In the genomic region with DNA sequence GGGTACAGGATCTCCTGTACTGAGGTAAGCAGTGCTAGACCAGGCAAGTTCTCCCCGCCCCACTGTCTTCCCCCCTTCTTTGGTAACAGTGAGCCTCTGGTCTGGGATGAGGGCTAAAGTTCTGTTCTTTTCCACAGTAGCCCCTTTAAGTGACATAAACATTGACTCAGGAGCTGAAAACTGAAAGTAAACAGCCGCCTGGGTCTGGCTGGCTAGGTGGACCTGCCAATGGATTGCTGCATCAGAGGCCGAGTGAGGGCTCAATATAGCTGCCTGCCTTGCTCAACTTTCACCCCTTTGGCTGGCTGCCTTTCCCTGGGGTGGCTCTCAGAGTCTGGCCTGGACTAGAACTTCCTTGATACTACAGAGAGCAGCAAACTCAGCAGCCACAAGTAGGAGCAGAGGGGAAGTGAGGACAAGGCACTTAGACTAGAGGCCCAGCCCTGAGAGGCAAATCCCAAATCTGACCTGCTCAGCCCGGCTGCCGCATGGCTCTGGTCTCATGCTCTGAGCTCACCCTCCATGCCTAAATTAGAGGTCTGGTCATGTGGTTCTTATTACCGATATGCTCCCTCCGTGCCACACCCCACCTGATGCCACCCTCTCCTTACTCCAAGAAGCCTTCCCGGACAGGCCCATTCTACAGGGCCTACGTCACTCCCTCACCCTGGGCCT, we compare ENCODE assay signal across 8 cellular contexts. TPM values are rescaled to one million over a fixed set of nuclear protein-coding genes. Genes with fewer than 3 reads are reported as not detected.
A peak's percentile ranks its signal among the peaks of the same experiment; 100 is the strongest.
DNase-seq lines count a peak whose midpoint lies in the region; ATAC-seq and TF ChIP-seq lines count a peak whose summit lies in the region.

No MANE protein-coding gene starts in this region.

- no peak overlapping the region for H2AFZ ChIP-seq in mammary epithelial cell (ENCODE audit: low read depth, low read length)

- H3K4me1 Mint-ChIP-seq in MCF 10A (ENCODE audit: insufficient read depth, unreplicated experiment) = no peaks in the 10 kb centered on the region

- no peak overlapping the region for H3K27ac ChIP-seq in mammary epithelial cell (ENCODE audit: insufficient read depth, low read depth, low read length)

- no peaks in the 10 kb centered on the region for H3K27me3 Mint-ChIP-seq in MCF 10A (ENCODE audit: insufficient read depth, unreplicated experiment)

- H3K27me3 ChIP-seq in mammary epithelial cell (ENCODE audit: insufficient read depth, low read length) = no peaks in the 10 kb centered on the region

- CTCF ChIA-PET in MCF 10A (lab: Yijun Ruan, JAX) = interaction anchor here (0.6 to 1.9 kb wide), 5 partner anchors 20 to 214 kb away, joined by 3 to 8 read pairs (median 3); no protein-coding TSS in a partner anchor
- CTCF ChIA-PET in mammary epithelial cell (lab: Charles Lee; ENCODE audit: low non-redundant PET) = no interaction called here

- H3K4me3 ChIP-seq in mammary epithelial cell (replicated peaks in 1 of 3; ENCODE audit: insufficient read depth in 1 of 3, low read depth in 2 of 3, low read length in 3 of 3) = no peak overlapping the region

- H3K79me2 ChIP-seq in mammary epithelial cell (ENCODE audit: insufficient read depth, low read length) = no peaks in the 10 kb centered on the region

- H3K4me2 ChIP-seq in mammary epithelial cell (ENCODE audit: insufficient read depth, low read depth, low read length) = no peak overlapping the region

- H3K9me3 Mint-ChIP-seq in MCF 10A (ENCODE audit: unreplicated experiment) = no peaks in the 10 kb centered on the region

- TF ChIP-seq CTCF in MCF 10A (IDR thresholded peaks at IDR 0.05; ENCODE audit: unreplicated experiment) = no peak
- TF ChIP-seq CTCF in mammary epithelial cell (conservative IDR thresholded peaks at IDR 0.05 in 1 of 2, IDR thresholded peaks at IDR 0.05 in 1 of 2; ENCODE audit: extremely low read depth in 1 of 2, insufficient read depth in 1 of 2, low read depth in 1 of 2, low read length in 2 of 2) = no peak

- DNase-seq in MCF 10A (ENCODE audit: unreplicated experiment) = peak; percentile 73
- DNase-seq in mammary epithelial cell = no peak
- DNase-seq in dermis microvascular lymphatic vessel endothelial cell (ENCODE audit: low read depth in 2 of 2) = peak; percentile 42 to 63
- peak; percentile 95 for DNase-seq in mucosa of gallbladder (ENCODE audit: low spot score)
- no peak for DNase-seq in NK-92 treated with Interleukin-12 subunit alpha and Interleukin-12 subunit beta, amount 100 ng/mL, for 24 hours (lab: John Stamatoyannopoulos, UW)
- no peak for DNase-seq in cortex of kidney (lab: John Stamatoyannopoulos, UW)
- DNase-seq in NCI-H2081 treated with DMSO at 0.1 percent for 48 hours (lab: John Stamatoyannopoulos, UW) = no peak

- no peak for ATAC-seq in GM18498 (IDR thresholded peaks at IDR 0.05; ENCODE audit: unreplicated experiment)

- in situ Hi-C loops in mammary epithelial cell (cut with MboI; ENCODE audit: low sequenced_read_pairs in 2 of 2) = no loop called here

- H4K20me1 ChIP-seq in mammary epithelial cell (ENCODE audit: insufficient read depth, low read length) = no peaks in the 10 kb centered on the region

- dilution Hi-C loops in mammary epithelial cell (cut with HindIII; ENCODE audit: low sequenced_read_pairs) = no loop called here

- POLR2A ChIA-PET in MCF 10A (lab: Yijun Ruan, JAX) = interaction anchor here (0.6 to 0.8 kb wide), 2 partner anchors 83 to 367 kb away, joined by 3 read pairs; no protein-coding TSS in a partner anchor

- no peak overlapping the region for H3K4me3 Mint-ChIP-seq in MCF 10A (ENCODE audit: unreplicated experiment)

- BruUV-seq in MCF 10A (replicated peaks; lab: Mats Ljungman, UMichigan) (no TSS peak), mammary epithelial cell (replicated peaks; lab: Mats Ljungman, UMichigan) (no TSS peak)

- peaks cover 6% of the 10 kb centered on the region for H3K36me3 Mint-ChIP-seq in MCF 10A (ENCODE audit: insufficient read depth, unreplicated experiment)

- no peaks in the 10 kb centered on the region for H3K9me3 ChIP-seq in mammary epithelial cell (replicated peaks; ENCODE audit: insufficient read depth, low read length)

- WGBS in mammary epithelial cell (ENCODE audit: low coverage, missing lambda C conversion rate) = 82% methylated on average over 9 of the region's 9 CpGs

- peak overlapping the region; percentile 15 for H3K27ac Mint-ChIP-seq in MCF 10A (ENCODE audit: low read depth, unreplicated experiment)

- no peak overlapping the region for H3K9ac ChIP-seq in mammary epithelial cell (ENCODE audit: insufficient read depth, low read length)

- no peaks in the 10 kb centered on the region for H3K36me3 ChIP-seq in mammary epithelial cell (ENCODE audit: insufficient read depth, low read length)

- intact Hi-C loops in MCF 10A (cut with micrococcal nuclease) (no loop called here), mammary epithelial cell (cut with micrococcal nuclease) (no loop called here)

- H3K4me1 ChIP-seq in mammary epithelial cell (ENCODE audit: insufficient read depth, low read length) = peaks cover 16% of the 10 kb centered on the region

RNA-seq across cellular contexts. Expression of gene UCP3, which starts 9.6 kb away (rescaled TPM):
- total RNA-seq in MCF 10A (2022) = 1.5 and 2.5 TPM in 2 replicates
- 1 to 10 TPM in 1 of 2 donors, under 1 TPM in 1; 0.99 to 1.2 TPM for total RNA-seq in mammary epithelial cell
- 0.28 TPM for polyA plus RNA-seq in mammary epithelial cell
- not detected for polyA minus RNA-seq in mammary epithelial cell
- total RNA-seq in dermis microvascular lymphatic vessel endothelial cell = under 0.01 and 0.38 TPM in 2 replicates
- 2.0 TPM for total RNA-seq in mucosa of gallbladder

RNA-seq across cellular contexts. Expression of gene UCP2, which starts 35.8 kb away (rescaled TPM):
- not detected in 2 replicates for total RNA-seq in MCF 10A (2022)
- under 1 TPM; 0.73 to 0.83 TPM for total RNA-seq in mammary epithelial cell
- polyA plus RNA-seq in mammary epithelial cell = 4.7 TPM
- 11.0 TPM for polyA minus RNA-seq in mammary epithelial cell
- total RNA-seq in dermis microvascular lymphatic vessel endothelial cell = 3.7 and 7.6 TPM in 2 replicates
- total RNA-seq in mucosa of gallbladder = 37.9 TPM

Comparison
In these comparisons a context has a peak if more than half of its experiments do, and no peak if none do; other contexts are left out.
1. DNase-seq: peak in MCF 10A (single experiment), dermis microvascular lymphatic vessel endothelial cell (2 of 2) and mucosa of gallbladder (single experiment); none in mammary epithelial cell (single experiment), NK-92 treated with Interleukin-12 subunit alpha and Interleukin-12 subunit beta, amount 100 ng/mL, for 24 hours (single experiment), cortex of kidney (single experiment) and NCI-H2081 treated with DMSO at 0.1 percent for 48 hours (single experiment).